In the genomic region with DNA sequence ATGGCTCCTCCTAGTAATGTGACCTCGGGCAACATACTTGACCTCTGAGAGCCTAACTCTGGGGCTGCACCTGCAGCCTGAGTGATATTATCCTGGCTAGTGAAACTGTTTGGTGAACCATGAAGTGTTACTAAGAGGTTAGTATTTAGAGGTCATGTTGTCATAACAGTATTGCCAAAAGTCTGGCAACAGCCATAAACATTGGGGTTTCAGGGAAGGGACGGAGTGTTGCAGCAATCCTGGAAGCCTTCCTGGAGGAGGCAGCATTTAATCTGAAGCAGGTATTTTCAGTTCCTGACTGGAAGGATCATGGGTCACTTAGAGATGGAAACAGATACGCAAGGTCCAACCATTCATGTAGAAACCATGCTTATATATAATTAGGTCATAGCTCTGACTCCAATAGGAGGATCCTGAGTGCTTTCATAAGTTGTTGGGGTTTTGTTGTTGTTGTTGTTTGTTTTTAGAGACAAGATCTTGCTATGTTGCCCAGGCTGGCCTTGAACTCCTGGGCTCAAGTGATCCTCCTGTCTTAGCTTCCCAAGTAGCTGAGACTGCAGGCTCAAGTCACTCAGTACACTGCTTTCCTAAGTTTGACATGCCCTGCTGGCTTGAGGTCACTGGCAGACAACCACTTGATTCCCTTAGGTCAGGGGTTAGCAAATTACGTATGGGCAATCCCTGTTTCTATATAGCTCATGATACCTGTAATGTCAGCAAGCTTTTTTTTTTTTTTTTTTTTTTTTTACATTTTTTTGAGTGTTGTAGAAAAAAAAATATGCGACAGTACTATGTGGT, we compare ENCODE assay signal across 25 cellular contexts. TPM values are rescaled to one million over a fixed set of nuclear protein-coding genes. Genes with fewer than 3 reads are reported as not detected.
DNase-seq lines count a peak whose midpoint lies in the region; ATAC-seq, FAIRE-seq and TF ChIP-seq lines count a peak whose summit lies in the region.
"Had no signal": no experiment of that assay in that cellular context is flagged by ENCODE, and none has a peak within 500 bp of the region (broad histone marks: within the 10 kb centered on the region; RNA-seq: fewer than 3 reads in every experiment).

No MANE protein-coding gene starts in this region.

- no peak for TF ChIP-seq CTCF in HCT116 (IDR thresholded peaks at IDR 0.05 in 2 of 3, conservative IDR thresholded peaks at IDR 0.05 in 1 of 3; ENCODE audit: borderline replicate concordance in 1 of 3, insufficient read depth in 1 of 3, low read depth in 2 of 3, low read length in 2 of 3)
- no peak for TF ChIP-seq CTCF in keratinocyte (optimal IDR thresholded peaks at IDR 0.05 in 1 of 3, IDR thresholded peaks at IDR 0.05 in 1 of 3, conservative IDR thresholded peaks at IDR 0.05 in 1 of 3; ENCODE audit: extremely low read depth in 1 of 3, insufficient read depth in 2 of 3, low read length in 3 of 3)
- TF ChIP-seq CTCF in MM.1S (IDR thresholded peaks at IDR 0.05; ENCODE audit: low read length) = no peak

- TF ChIP-seq RAD21 in HCT116 (IDR thresholded peaks at IDR 0.05; ENCODE audit: low read depth) = no peak

- CTCF ChIA-PET in HCT116 (lab: Charles Lee) = interaction anchor here (0.8 to 1.9 kb wide), 3 partner anchors 11 to 109 kb away, joined by 3 to 6 read pairs (median 4); partner anchors contain the start of gene GPR39

- H3K4me3 ChIP-seq in HCT116 (replicated peaks in 1 of 2; ENCODE audit: low read depth in 1 of 2, low read length in 2 of 2) = 0 out of 4 replicates have a peak overlapping the region, but pooled peaks of 1 of the 2 experiments have one; percentile 12
- 0 out of 2 replicates have a peak overlapping the region, but pooled peaks have one; percentile 58 for H3K4me3 ChIP-seq in SK-N-MC
- H3K4me3 ChIP-seq in keratinocyte (ENCODE audit: control insufficient read depth in 2 of 3, extremely low read depth in 1 of 3, insufficient read depth in 2 of 3, low read depth in 1 of 3, low read length in 3 of 3) = no peak overlapping the region
- no peak overlapping the region for H3K4me3 ChIP-seq in MM.1S (ENCODE audit: low read length)
- H3K4me3 ChIP-seq: ascending aorta, heart right ventricle, left lung, thoracic aorta had no signal

- TF ChIP-seq POLR2A in HCT116 (IDR thresholded peaks at IDR 0.05; ENCODE audit: borderline replicate concordance, extremely low read depth, insufficient read depth, insufficient read length) = no peak
- no peak for TF ChIP-seq POLR2A in GM12892 (IDR thresholded peaks at IDR 0.05; ENCODE audit: low read depth, low read length)

- 0 out of 2 replicates have a peak overlapping the region, but pooled peaks have one; percentile 9 for H3K9ac ChIP-seq in HCT116 (ENCODE audit: low read length)
- no peak overlapping the region for H3K9ac ChIP-seq in SK-N-MC (ENCODE audit: insufficient read length)
- H3K9ac ChIP-seq in keratinocyte (ENCODE audit: control insufficient read depth, extremely low read depth, insufficient read depth, low read length) = peak overlapping the region; percentile 52
- no peak overlapping the region for H3K9ac ChIP-seq in MM.1S (ENCODE audit: low read length)

- no peak overlapping the region for H3K27ac Mint-ChIP-seq in immature natural killer cell
- H3K27ac Mint-ChIP-seq: activated CD4-positive, alpha-beta memory T cell treated with anti-CD3 and anti-CD28 coated beads for 36 hours; activated naive CD8-positive, alpha-beta T cell; activated T-helper 2 cell treated with anti-CD3 and anti-CD28 coated beads, Interferon-gamma antibody, Interleukin-2, Interleukin-4, amounts not matched to agents 10 μg/mL and 5 μg/mL and 100 μg/mL, durations not matched to agents 14 hours and 24 hours and 36 hours; stimulated activated naive B cell treated with anti-CD40 and anti-IgM and Interleukin-4, amounts not matched to agents 10 μg/mL and 1 μg/mL and 100 μg/mL, for 72 hours had no signal

- peaks cover 0 to 2% (median 0%) of the 10 kb centered on the region in 3 donors for H3K27me3 Mint-ChIP-seq in immature natural killer cell (ENCODE audit: low read depth in 3 of 3)
- H3K27me3 Mint-ChIP-seq: activated CD4-positive, alpha-beta memory T cell treated with anti-CD3 and anti-CD28 coated beads for 36 hours; activated naive CD8-positive, alpha-beta T cell; naive B cell; stimulated activated naive B cell treated with anti-CD40 and anti-IgM and Interleukin-4, amounts not matched to agents 10 μg/mL and 1 μg/mL and 100 μg/mL, for 72 hours had no signal

- H3K79me2 ChIP-seq in HCT116 (ENCODE audit: insufficient read depth, low read length) (no peaks in the 10 kb centered on the region), keratinocyte (ENCODE audit: control insufficient read depth, insufficient read depth, low read length) (no peaks in the 10 kb centered on the region), MM.1S (ENCODE audit: low read length) (no peaks in the 10 kb centered on the region)

- DNase-seq in HCT116 (ENCODE audit: low read depth, low spot score) (no peak), SK-N-MC (ENCODE audit: low read depth, low spot score) (no peak), keratinocyte (ENCODE audit: low read depth, low spot score) (no peak), GM12892 (ENCODE audit: insufficient read length) (no peak), immature natural killer cell (no peak), MM.1S (no peak), retina (no peak)
- DNase-seq: activated CD4-positive, alpha-beta memory T cell treated with anti-CD3 and anti-CD28 coated beads for 36 hours; cerebellar nuclear complex; H7; heart right ventricle; Kasumi-1; left lung; naive B cell; NCI-H1105; NCI-H1930; right cardiac atrium; stimulated activated CD4-positive, alpha-beta T cell treated with anti-CD3 and anti-CD28 coated beads, Interleukin-12 subunit alpha, Interleukin-12 subunit beta, amount 100 ng/mL, for 4 hours; stimulated activated CD4-positive, alpha-beta T cell treated with anti-CD3 and anti-CD28 coated beads, Interleukin-4, amount 100 ng/mL, for 24 hours; stimulated activated naive B cell treated with anti-CD40 and anti-IgM and Interleukin-4, amounts not matched to agents 10 μg/mL and 1 μg/mL and 100 μg/mL, for 72 hours had no signal

- POLR2A ChIA-PET in HCT116 (lab: Charles Lee) = interaction anchor here (0.7 to 1.0 kb wide), 3 partner anchors 11 to 36 kb away, joined by 3 to 4 read pairs (median 3); partner anchors contain the start of gene GPR39

- H3K4me2 ChIP-seq in HCT116 (ENCODE audit: low read length) = peak overlapping the region; percentile 71
- peak overlapping the region; percentile 45 for H3K4me2 ChIP-seq in keratinocyte (ENCODE audit: control insufficient read depth, extremely low read depth, insufficient read depth, low read depth, low read length)
- H3K4me2 ChIP-seq in MM.1S (ENCODE audit: low read depth, low read length) = no peak overlapping the region

- no peaks in the 10 kb centered on the region for H3F3A ChIP-seq in MM.1S (ENCODE audit: insufficient read depth, low read length)

- no peaks in the 10 kb centered on the region for H3K27me3 ChIP-seq in HCT116 (ENCODE audit: insufficient read depth, low read length)
- no peaks in the 10 kb centered on the region for H3K27me3 ChIP-seq in keratinocyte (ENCODE audit: control insufficient read depth, extremely low read depth, insufficient read depth, low read length)
- H3K27me3 ChIP-seq in MM.1S (replicated peaks; ENCODE audit: insufficient read depth, low read length) = no peaks in the 10 kb centered on the region
- H3K27me3 ChIP-seq: ascending aorta, heart right ventricle, left lung had no signal

- peaks cover 15 to 42% of the 10 kb centered on the region in 2 experiments for H3K4me1 ChIP-seq in HCT116 (ENCODE audit: control insufficient read depth in 1 of 2, insufficient read depth in 2 of 2, low read length in 2 of 2)
- peaks cover 41% of the 10 kb centered on the region for H3K4me1 ChIP-seq in keratinocyte (ENCODE audit: control insufficient read depth, extremely low read depth, insufficient read depth, low read length)
- no peaks in the 10 kb centered on the region for H3K4me1 ChIP-seq in MM.1S (ENCODE audit: low read length)
- H3K4me1 ChIP-seq: ascending aorta, heart right ventricle, left lung had no signal

- H3K27ac ChIP-seq in HCT116 (ENCODE audit: low read depth, low read length) = peak overlapping the region; percentile 36; the same call in 1 of the 2 replicates
- H3K27ac ChIP-seq in SK-N-MC = peak overlapping the region; percentile 89; the same call in 1 of the 2 replicates
- peak overlapping the region; percentile 96 for H3K27ac ChIP-seq in keratinocyte (ENCODE audit: control insufficient read depth, insufficient read depth, low read length)
- no peak overlapping the region for H3K27ac ChIP-seq in MM.1S (ENCODE audit: low read length)
- H3K27ac ChIP-seq: ascending aorta, heart right ventricle, left lung, thoracic aorta had no signal

- peak; percentile 46 for FAIRE-seq in keratinocyte (lab: Jason Lieb, UNC)
- no peak for FAIRE-seq in GM12892 (lab: Jason Lieb, UNC)

- dilution Hi-C loops in keratinocyte (cut with MboI; ENCODE audit: extremely low pct_ligation_motif_present, low sequenced_read_pairs) = no loop called here

- peak; percentile 49 for ATAC-seq in HCT116
- ATAC-seq: heart right ventricle; left lung; right cardiac atrium; stimulated activated naive B cell treated with anti-CD40 and anti-IgM and Interleukin-4, amounts not matched to agents 10 μg/mL and 1 μg/mL and 100 μg/mL, for 72 hours had no signal

- H3K36me3 ChIP-seq in HCT116 (ENCODE audit: control insufficient read depth in 1 of 2, insufficient read depth in 2 of 2, low read length in 2 of 2) = no peaks in the 10 kb centered on the region
- no peaks in the 10 kb centered on the region for H3K36me3 ChIP-seq in SK-N-MC (ENCODE audit: insufficient read depth, low read length)
- H3K36me3 ChIP-seq in keratinocyte (ENCODE audit: control insufficient read depth in 2 of 2, extremely low read depth in 1 of 2, insufficient read depth in 2 of 2, low read length in 2 of 2) = no peaks in the 10 kb centered on the region
- H3K36me3 ChIP-seq in MM.1S (replicated peaks; ENCODE audit: insufficient read depth, low read length) = no peaks in the 10 kb centered on the region
- H3K36me3 ChIP-seq: ascending aorta, heart right ventricle, left lung, thoracic aorta had no signal

- H3K36me3 Mint-ChIP-seq in immature natural killer cell = no peaks in the 10 kb centered on the region
- H3K36me3 Mint-ChIP-seq: activated CD4-positive, alpha-beta memory T cell treated with anti-CD3 and anti-CD28 coated beads for 36 hours; activated naive CD8-positive, alpha-beta T cell; naive B cell; stimulated activated naive B cell treated with anti-CD40 and anti-IgM and Interleukin-4, amounts not matched to agents 10 μg/mL and 1 μg/mL and 100 μg/mL, for 72 hours had no signal

- peaks cover 0 to 34% (median 6%) of the 10 kb centered on the region in 6 donors for H3K9me3 Mint-ChIP-seq in immature natural killer cell
- H3K9me3 Mint-ChIP-seq: activated CD4-positive, alpha-beta memory T cell treated with anti-CD3 and anti-CD28 coated beads for 36 hours had no signal

- no TSS peak for BruUV-seq in HCT116 (replicated peaks; lab: Mats Ljungman, UMichigan)

- H3K4me1 Mint-ChIP-seq in immature natural killer cell = no peaks in the 10 kb centered on the region
- H3K4me1 Mint-ChIP-seq: naive B cell; stimulated activated naive B cell treated with anti-CD40 and anti-IgM and Interleukin-4, amounts not matched to agents 10 μg/mL and 1 μg/mL and 100 μg/mL, for 72 hours had no signal

- no peaks in the 10 kb centered on the region for H3K9me1 ChIP-seq in keratinocyte (ENCODE audit: control insufficient read depth, extremely low read depth, insufficient read depth, low read length)

- H3K9me2 ChIP-seq in HCT116 (ENCODE audit: insufficient read depth) (no peaks in the 10 kb centered on the region), MM.1S (replicated peaks; ENCODE audit: insufficient read depth, low read length) (no peaks in the 10 kb centered on the region)

- H2AFZ ChIP-seq in HCT116 (ENCODE audit: low read depth, low read length, poor library complexity, severe bottlenecking) = no peak overlapping the region
- H2AFZ ChIP-seq in keratinocyte (ENCODE audit: control insufficient read depth, low read length) = no peak overlapping the region
- H2AFZ ChIP-seq in MM.1S (ENCODE audit: low read length) = no peak overlapping the region

- H4K20me1 ChIP-seq in HCT116 (ENCODE audit: insufficient read depth) (no peaks in the 10 kb centered on the region), keratinocyte (ENCODE audit: control insufficient read depth, extremely low read depth, insufficient read depth, low read length) (no peaks in the 10 kb centered on the region), MM.1S (ENCODE audit: insufficient read depth, low read length) (no peaks in the 10 kb centered on the region)

- RAD21 ChIA-PET in HCT116 (lab: Charles Lee; ENCODE audit: low non-redundant PET in 1 of 2, low total read pairs in 2 of 2, uncharacterized antibody in 2 of 2, unreplicated experiment in 2 of 2) = no interaction called here

- no peak overlapping the region for H3K4me3 Mint-ChIP-seq in immature natural killer cell
- H3K4me3 Mint-ChIP-seq: activated CD4-positive, alpha-beta memory T cell treated with anti-CD3 and anti-CD28 coated beads for 36 hours; activated naive CD8-positive, alpha-beta T cell; naive B cell; stimulated activated naive B cell treated with anti-CD40 and anti-IgM and Interleukin-4, amounts not matched to agents 10 μg/mL and 1 μg/mL and 100 μg/mL, for 72 hours had no signal

- intact Hi-C loops in HCT116 (cut with micrococcal nuclease) = loop anchor here (1.0 kb wide), 1 partner anchor 22 kb away; the partner anchor contains the start of gene GPR39

- H3K9me3 ChIP-seq in HCT116 (ENCODE audit: control insufficient read depth in 1 of 2, insufficient read depth in 1 of 2, low read depth in 1 of 2, low read length in 2 of 2) = no peaks in the 10 kb centered on the region
- H3K9me3 ChIP-seq in SK-N-MC (ENCODE audit: low read depth, low read length) = no peaks in the 10 kb centered on the region
- no peaks in the 10 kb centered on the region for H3K9me3 ChIP-seq in keratinocyte (ENCODE audit: control insufficient read depth, low read depth, low read length)
- no peaks in the 10 kb centered on the region for H3K9me3 ChIP-seq in MM.1S (replicated peaks; ENCODE audit: insufficient read depth, low read length)
- H3K9me3 ChIP-seq: ascending aorta, heart right ventricle, left lung, thoracic aorta had no signal

RNA-seq across cellular contexts. Expression of gene GPR39, which starts 21.4 kb away (rescaled TPM):
- 5.1 TPM for total RNA-seq in HCT116 (2021; ENCODE audit: unreplicated experiment)
- polyA plus RNA-seq in HCT116 (2012) = 5.0 and 6.4 TPM in 2 replicates
- polyA plus RNA-seq in keratinocyte (4.7 to 9.1 TPM (median 4.9 TPM) in 3 replicates), immature natural killer cell (not detected)
- 1.0 TPM for polyA plus RNA-seq in keratinocyte (2011; ENCODE audit: low read depth)
- polyA plus RNA-seq in keratinocyte (2011; cell fraction: cytosol; rRNA removed) = 2.0 and 2.2 TPM in 2 replicates
- 6.4 and 8.5 TPM in 2 replicates for polyA plus RNA-seq in keratinocyte (2011; cell fraction: nucleus; rRNA removed)
- polyA plus RNA-seq in keratinocyte (2012; ENCODE audit: low replicate concordance) = 1.6 and 5.6 TPM in 2 replicates
- polyA minus RNA-seq in keratinocyte = 13.6 to 22.9 TPM (median 19.5 TPM) in 3 replicates
- polyA minus RNA-seq in keratinocyte (2011; cell fraction: cytosol; rRNA and poly(A)+ RNA removed) = 3.6 TPM
- polyA minus RNA-seq in keratinocyte (2011; cell fraction: nucleus; rRNA and poly(A)+ RNA removed) = 16.4 and 22.8 TPM in 2 replicates
- not detected for polyA plus RNA-seq in GM12892 (2012; ENCODE audit: missing spikeins)
- total RNA-seq: activated CD4-positive, alpha-beta memory T cell treated with anti-CD3 and anti-CD28 coated beads for 36 hours; activated T-helper 2 cell treated with anti-CD3 and anti-CD28 coated beads, Interferon-gamma antibody, Interleukin-2, Interleukin-4, amounts not matched to agents 10 μg/mL and 5 μg/mL and 100 μg/mL, durations not matched to agents 14 hours and 24 hours and 36 hours; heart right ventricle; omental fat pad; right cardiac atrium had no signal
- polyA plus RNA-seq: right cardiac atrium had no signal

Comparison
In these comparisons a context has a peak if more than half of its experiments do, and no peak if none do; other contexts are left out.
1. H3K9ac ChIP-seq: peak in HCT116 (single experiment) and keratinocyte (single experiment); none in SK-N-MC (single experiment) and MM.1S (single experiment).